ENCODE assay signal across 37 cellular contexts in genomic region chr14:25508845-25509244, GRCh38.
"Had no signal": no experiment of that assay in that cellular context is flagged by ENCODE, and none has a peak within 500 bp of the region (broad histone marks: within the 10 kb centered on the region; RNA-seq: fewer than 3 reads in every experiment).

No MANE protein-coding gene starts in this region.

- H3K27ac ChIP-seq: KMS-11 had no signal

- H3K4me3 ChIP-seq: MG63 had no signal

- DNase-seq: Karpas-422, Kasumi-1, MG63, MM.1S, MV-4-11, NCI-H1048, NCI-H1092, NCI-H1092 treated with DMSO at 0.1 percent for 48 hours, NCI-H1105, NCI-H1105 treated with DMSO at 0.1 percent for 48 hours, NCI-H1417, NCI-H1417 treated with DMSO at 0.1 percent for 48 hours, NCI-H1436, NCI-H1436 treated with DMSO at 0.1 percent for 48 hours, NCI-H146, NCI-H1694, NCI-H1694 treated with DMSO at 0.1 percent for 48 hours, NCI-H187, NCI-H187 treated with DMSO at 0.1 percent for 48 hours, NCI-H1930, NCI-H2029, NCI-H2029 treated with DMSO at 0.1 percent for 48 hours, NCI-H2081, NCI-H2081 treated with DMSO at 0.1 percent for 48 hours, NCI-H2107, NCI-H2171, NCI-H2171 treated with DMSO at 0.1 percent for 48 hours, NCI-H2227 treated with DMSO at 0.1 percent for 48 hours, NCI-H226, NCI-H345, NCI-H446, NCI-H446 treated with DMSO at 0.1 percent for 48 hours, NCI-H510A treated with DMSO at 0.1 percent for 48 hours, NCI-H524, NCI-H524 treated with DMSO at 0.1 percent for 48 hours, NCI-H526 had no signal
